28 cellular contexts compared by ENCODE assay signal in the genomic region with DNA sequence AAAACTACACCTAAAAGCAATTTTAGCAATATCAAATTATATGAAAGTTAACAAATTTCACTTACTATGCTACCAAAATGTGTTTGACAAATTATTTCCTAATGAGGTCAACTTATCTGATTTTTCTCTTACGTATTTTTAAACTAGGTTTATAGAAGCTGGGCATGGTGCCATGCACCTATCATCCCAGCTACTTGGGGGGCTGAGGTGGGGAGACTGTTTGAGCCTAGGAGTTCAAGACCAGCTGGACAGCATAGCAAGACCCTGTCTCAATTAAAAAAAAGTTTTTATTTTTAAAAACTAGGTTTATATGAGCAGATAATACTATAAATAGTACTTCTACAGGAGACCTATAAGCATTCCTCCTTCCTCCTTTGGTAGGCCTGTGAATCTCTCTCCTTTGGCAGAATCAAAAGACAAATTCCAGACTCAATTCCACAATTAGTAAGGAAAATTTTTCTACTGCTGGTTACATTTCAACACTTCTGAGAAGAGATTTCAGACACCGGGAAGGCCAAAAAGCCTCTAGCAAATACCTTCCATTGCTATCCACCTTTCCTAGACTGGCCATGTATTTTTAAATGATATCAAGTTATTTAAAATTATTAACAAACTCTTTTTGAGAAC. TPM values are rescaled to one million over a fixed set of nuclear protein-coding genes. Genes with fewer than 3 reads are reported as not detected.
DNase-seq lines count a peak whose midpoint lies in the region; ATAC-seq and TF ChIP-seq lines count a peak whose summit lies in the region.
"Had no signal": no experiment of that assay in that cellular context is flagged by ENCODE, and none has a peak within 500 bp of the region (broad histone marks: within the 10 kb centered on the region; RNA-seq: fewer than 3 reads in every experiment).

No MANE protein-coding gene starts in this region.

- H3K36me3 Mint-ChIP-seq in T-helper 2 cell treated with Interferon-gamma antibody and Interleukin-4, amounts not matched to agents 5 μg/mL and 100 μg/mL, for 36 hours (ENCODE audit: low read depth) = peaks cover 5% of the 10 kb centered on the region

- peak overlapping the region; percentile 43 for H3K27ac ChIP-seq in epithelial cell of prostate
- H3K27ac ChIP-seq: ascending aorta, neutrophil, psoas muscle, tibial nerve had no signal

- DNase-seq in EH (ENCODE audit: low read depth) (peak; percentile 51), epithelial cell of prostate (ENCODE audit: low read depth, low spot score) (no peak), omental fat pad (ENCODE audit: low spot score) (no peak)
- DNase-seq in T-helper 2 cell treated with Interferon-gamma antibody and Interleukin-4, amounts not matched to agents 5 μg/mL and 100 μg/mL, for 36 hours (ENCODE audit: low spot score) = no peak
- DNase-seq in stimulated activated naive CD4-positive, alpha-beta T cell (lab: John Stamatoyannopoulos, UW) = no peak
- DNase-seq: ACHN; activated CD4-positive, alpha-beta T cell treated with anti-CD3 and anti-CD28 coated beads for 4 hours; activated effector memory CD4-positive, alpha-beta T cell treated with Interleukin-2 at 50 U/mL for 16 hours; activated T-cell treated with anti-CD3 and anti-CD28 coated beads for 4 hours; DMS153; HCEC 1CT; head of caudate nucleus; KG1; kidney glomerular epithelial cell; MM.1S; NCI-H1436; NCI-H2081 treated with DMSO at 0.1 percent for 48 hours; NCI-H748 treated with DMSO at 0.1 percent for 48 hours; psoas muscle; stomach; T-helper 2 cell had no signal

- ATAC-seq in SK-N-SH treated with all-trans-retinoic acid at 6 μM for 48 hours (peak; percentile 21; the same call in 2 of the 3 replicates), omental fat pad (ENCODE audit: low FRiP score) (peak; percentile 16), GM18519 (IDR thresholded peaks at IDR 0.05; ENCODE audit: low FRiP score, unreplicated experiment) (no peak)
- ATAC-seq in activated CD4-positive, CD25-positive, alpha-beta regulatory T cell treated with anti-CD3 and anti-CD28 coated beads, Interleukin-2, amount 50 U/mL, for 24 hours = no peak
- ATAC-seq: psoas muscle had no signal

- H3K4me3 Mint-ChIP-seq in T-helper 2 cell treated with Interferon-gamma antibody and Interleukin-4, amounts not matched to agents 5 μg/mL and 100 μg/mL, for 36 hours = no peak overlapping the region
- H3K4me3 Mint-ChIP-seq: activated naive CD8-positive, alpha-beta T cell had no signal

- H3K9me3 Mint-ChIP-seq in T-helper 2 cell treated with Interferon-gamma antibody and Interleukin-4, amounts not matched to agents 5 μg/mL and 100 μg/mL, for 36 hours = no peaks in the 10 kb centered on the region

- peaks cover 42% of the 10 kb centered on the region for H3K4me1 Mint-ChIP-seq in T-helper 2 cell treated with Interferon-gamma antibody and Interleukin-4, amounts not matched to agents 5 μg/mL and 100 μg/mL, for 36 hours (ENCODE audit: low read depth)

- no peak for TF ChIP-seq CTCF in omental fat pad (IDR thresholded peaks at IDR 0.05)

- H3K27ac Mint-ChIP-seq in T-helper 2 cell treated with Interferon-gamma antibody and Interleukin-4, amounts not matched to agents 5 μg/mL and 100 μg/mL, for 36 hours = no peak overlapping the region
- H3K27ac Mint-ChIP-seq: activated naive CD8-positive, alpha-beta T cell had no signal

- H3K27me3 Mint-ChIP-seq in T-helper 2 cell treated with Interferon-gamma antibody and Interleukin-4, amounts not matched to agents 5 μg/mL and 100 μg/mL, for 36 hours (ENCODE audit: low read depth) = no peaks in the 10 kb centered on the region
- H3K27me3 Mint-ChIP-seq: activated naive CD8-positive, alpha-beta T cell had no signal

TF ChIP-seq in SK-N-SH treated with all-trans-retinoic acid at 6 μM for 48 hours, 23 proteins besides CTCF, POLR2A, EP300 and RAD21:
- TF ChIP-seq OSR1 (CRISPR knock-in tag; IDR thresholded peaks at IDR 0.05) = no peak
- TF ChIP-seq ESRRG (CRISPR knock-in tag; IDR thresholded peaks at IDR 0.05) = no peak
- no peak for TF ChIP-seq TCF4 (CRISPR knock-in tag; IDR thresholded peaks at IDR 0.05; ENCODE audit: borderline replicate concordance)
- no peak for TF ChIP-seq ZNF70 (CRISPR knock-in tag; IDR thresholded peaks at IDR 0.05)
- TF ChIP-seq ARNTL (CRISPR knock-in tag; IDR thresholded peaks at IDR 0.05; ENCODE audit: borderline replicate concordance, low read depth) = no peak
- no peak for TF ChIP-seq BACH2 (CRISPR knock-in tag; IDR thresholded peaks at IDR 0.05; ENCODE audit: borderline replicate concordance)
- no peak for TF ChIP-seq ZFP3 (CRISPR knock-in tag; IDR thresholded peaks at IDR 0.05)
- TF ChIP-seq, protein P1, sequence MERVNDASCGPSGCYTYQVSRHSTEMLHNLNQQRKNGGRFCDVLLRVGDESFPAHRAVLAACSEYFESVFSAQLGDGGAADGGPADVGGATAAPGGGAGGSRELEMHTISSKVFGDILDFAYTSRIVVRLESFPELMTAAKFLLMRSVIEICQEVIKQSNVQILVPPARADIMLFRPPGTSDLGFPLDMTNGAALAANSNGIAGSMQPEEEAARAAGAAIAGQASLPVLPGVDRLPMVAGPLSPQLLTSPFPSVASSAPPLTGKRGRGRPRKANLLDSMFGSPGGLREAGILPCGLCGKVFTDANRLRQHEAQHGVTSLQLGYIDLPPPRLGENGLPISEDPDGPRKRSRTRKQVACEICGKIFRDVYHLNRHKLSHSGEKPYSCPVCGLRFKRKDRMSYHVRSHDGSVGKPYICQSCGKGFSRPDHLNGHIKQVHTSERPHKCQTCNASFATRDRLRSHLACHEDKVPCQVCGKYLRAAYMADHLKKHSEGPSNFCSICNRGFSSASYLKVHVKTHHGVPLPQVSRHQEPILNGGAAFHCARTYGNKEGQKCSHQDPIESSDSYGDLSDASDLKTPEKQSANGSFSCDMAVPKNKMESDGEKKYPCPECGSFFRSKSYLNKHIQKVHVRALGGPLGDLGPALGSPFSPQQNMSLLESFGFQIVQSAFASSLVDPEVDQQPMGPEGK (CRISPR knock-in tag; IDR thresholded peaks at IDR 0.05; ENCODE audit: borderline replicate concordance) = no peak
- no peak for TF ChIP-seq CSDC2 (CRISPR knock-in tag; IDR thresholded peaks at IDR 0.05)

RNA-seq across cellular contexts. Expression of gene CDK17, which starts 34.5 kb away (rescaled TPM):
- total RNA-seq in omental fat pad = 100 to 1,000 TPM in 2 of 4 donors, 10 to 100 TPM in 2; 35.8 to 107 (median 100) TPM

Comparison
In these comparisons a context has a peak if more than half of its experiments do, and no peak if none do; other contexts are left out.
1. ATAC-seq: peak in SK-N-SH treated with all-trans-retinoic acid at 6 μM for 48 hours (single experiment) and omental fat pad (single experiment); none in GM18519 (single experiment) and activated CD4-positive, CD25-positive, alpha-beta regulatory T cell treated with anti-CD3 and anti-CD28 coated beads, Interleukin-2, amount 50 U/mL, for 24 hours (0 of 2).